Comparison of ENCODE assay signal across 20 cellular contexts in the genomic region with DNA sequence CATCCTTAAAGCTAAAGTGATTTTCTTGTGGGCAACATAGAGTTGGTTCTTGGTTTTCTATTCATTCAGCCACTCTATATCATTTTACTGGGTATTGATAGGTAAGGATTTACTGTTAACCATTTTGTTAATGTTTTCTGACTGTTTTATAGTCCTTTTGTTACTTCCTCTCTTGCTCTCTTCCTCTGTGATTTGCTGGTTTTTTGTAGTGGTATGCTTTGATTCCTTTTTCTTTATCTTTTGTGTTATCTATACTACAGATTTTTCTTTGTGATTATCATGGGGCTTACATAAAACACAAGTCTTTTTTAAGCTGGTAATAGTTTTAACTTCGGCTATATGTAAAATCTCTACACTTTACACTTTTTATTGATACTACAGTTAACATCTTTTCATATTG. TPM values are rescaled to one million over a fixed set of nuclear protein-coding genes. Genes with fewer than 3 reads are reported as not detected.
DNase-seq lines count a peak whose midpoint lies in the region; ATAC-seq and TF ChIP-seq lines count a peak whose summit lies in the region.
"Had no signal": no experiment of that assay in that cellular context is flagged by ENCODE, and none has a peak within 500 bp of the region (broad histone marks: within the 10 kb centered on the region; RNA-seq: fewer than 3 reads in every experiment).

No MANE protein-coding gene starts in this region.

- intact Hi-C loops in activated naive CD4-positive, alpha-beta T cell treated with anti-CD3 and anti-CD28 coated beads for 36 hours (cut with micrococcal nuclease): no loop called here
- intact Hi-C loops in CD4-positive, alpha-beta memory T cell (cut with micrococcal nuclease): loop anchor here (2.0 kb wide), 1 partner anchor 43 kb away; the partner anchor contains the start of gene CREBRF
- intact Hi-C loops in activated B cell treated with CpG ODN at 0.5 μM for 24 hours (cut with micrococcal nuclease): no loop called here
- intact Hi-C loops in naive thymus-derived CD4-positive, alpha-beta T cell (cut with micrococcal nuclease): no loop called here

- no peak overlapping the region for H3K4me3 Mint-ChIP-seq in activated naive CD4-positive, alpha-beta T cell treated with anti-CD3 and anti-CD28 coated beads for 36 hours
- no peak overlapping the region for H3K4me3 Mint-ChIP-seq in activated naive CD4-positive, alpha-beta T cell treated with anti-CD3 and anti-CD28 coated beads, Interleukin-2, amount 10 ng/mL, durations not matched to agents 7 days and 5 days
- peak overlapping the region in 6 of 8 donors; percentile 1 to 64 (median 6) for H3K4me3 Mint-ChIP-seq in CD4-positive, alpha-beta memory T cell
- no peak overlapping the region for H3K4me3 Mint-ChIP-seq in activated B cell treated with CpG ODN at 0.5 μM for 24 hours
- H3K4me3 Mint-ChIP-seq in naive thymus-derived CD4-positive, alpha-beta T cell: peak overlapping the region in 8 of 10 donors; percentile 33 to 73 (median 58)

- peaks cover 15% of the 10 kb centered on the region for H3K36me3 Mint-ChIP-seq in activated naive CD4-positive, alpha-beta T cell treated with anti-CD3 and anti-CD28 coated beads for 36 hours (ENCODE audit: low read depth)
- peaks cover 20% of the 10 kb centered on the region for H3K36me3 Mint-ChIP-seq in activated naive CD4-positive, alpha-beta T cell treated with anti-CD3 and anti-CD28 coated beads, Interleukin-2, amount 10 ng/mL, durations not matched to agents 7 days and 5 days
- peaks cover 15 to 20% of the 10 kb centered on the region in 2 donors for H3K36me3 Mint-ChIP-seq in CD4-positive, alpha-beta memory T cell
- H3K36me3 Mint-ChIP-seq in activated B cell treated with CpG ODN at 0.5 μM for 24 hours (ENCODE audit: low read depth): peaks cover 51% of the 10 kb centered on the region
- H3K36me3 Mint-ChIP-seq in naive thymus-derived CD4-positive, alpha-beta T cell: peaks cover 5 to 22% (median 19%) of the 10 kb centered on the region in 5 donors

- no peak for ATAC-seq in activated B cell treated with CpG ODN at 0.5 μM for 24 hours (ENCODE audit: low read depth)
- peak; percentile 76 for ATAC-seq in naive thymus-derived CD4-positive, alpha-beta T cell
- ATAC-seq: PC-3 had no signal

- H3K4me2 ChIP-seq in Karpas-422 (ENCODE audit: low read depth, low read length, poor library complexity, severe bottlenecking): no peak overlapping the region
- H3K4me2 ChIP-seq: BLaER1 treated with 17β-estradiol and CSF1 and Interleukin-3, amounts not matched to agents 10 nM and 100 nM had no signal

- H4K20me1 ChIP-seq in Karpas-422 (ENCODE audit: insufficient read depth, low read depth, low read length): no peaks in the 10 kb centered on the region

- no peaks in the 10 kb centered on the region for H3K9me3 ChIP-seq in CD4-positive, alpha-beta memory T cell (ENCODE audit: control insufficient read depth in 1 of 2, low read length in 2 of 2)
- H3K9me3 ChIP-seq in naive thymus-derived CD4-positive, alpha-beta T cell (ENCODE audit: control insufficient read depth in 2 of 3, low read length in 3 of 3): peaks cover 0 to 5% (median 0%) of the 10 kb centered on the region in 3 experiments
- H3K9me3 ChIP-seq in Karpas-422 (ENCODE audit: low read length): peaks cover 3% of the 10 kb centered on the region; the same call in 1 of the 2 replicates

- H3K9me2 ChIP-seq in Karpas-422 (replicated peaks; ENCODE audit: insufficient read depth, low read length): no peaks in the 10 kb centered on the region

- H3K36me3 ChIP-seq in CD4-positive, alpha-beta memory T cell (ENCODE audit: insufficient read depth, low read length): no peaks in the 10 kb centered on the region
- peaks cover 0 to 7% (median 0%) of the 10 kb centered on the region in 3 experiments for H3K36me3 ChIP-seq in naive thymus-derived CD4-positive, alpha-beta T cell (ENCODE audit: control insufficient read depth in 2 of 3, insufficient read depth in 3 of 3, low read length in 3 of 3)
- no peaks in the 10 kb centered on the region; the same call in 1 of the 2 replicates for H3K36me3 ChIP-seq in Karpas-422 (ENCODE audit: insufficient read depth, low read length)

- no peak overlapping the region for H3K4me3 ChIP-seq in CD4-positive, alpha-beta memory T cell (ENCODE audit: low read length in 2 of 2)
- H3K4me3 ChIP-seq in naive thymus-derived CD4-positive, alpha-beta T cell (ENCODE audit: low read length): no peak overlapping the region
- H3K4me3 ChIP-seq in Karpas-422 (ENCODE audit: low read length): no peak overlapping the region
- H3K4me3 ChIP-seq: BLaER1 treated with 17β-estradiol and CSF1 and Interleukin-3, amounts not matched to agents 10 nM and 100 nM had no signal

- peaks cover 33% of the 10 kb centered on the region for H3K79me2 ChIP-seq in Karpas-422 (ENCODE audit: low read length)

- no peak overlapping the region for H3K9ac ChIP-seq in Karpas-422 (ENCODE audit: low read length)
- H3K9ac ChIP-seq: BLaER1 treated with 17β-estradiol and CSF1 and Interleukin-3, amounts not matched to agents 10 nM and 100 nM had no signal

- H3K27me3 ChIP-seq in CD4-positive, alpha-beta memory T cell (ENCODE audit: insufficient read depth, low read length): no peaks in the 10 kb centered on the region
- H3K27me3 ChIP-seq in naive thymus-derived CD4-positive, alpha-beta T cell (ENCODE audit: control insufficient read depth in 2 of 2, insufficient read depth in 2 of 2, low read length in 2 of 2): no peaks in the 10 kb centered on the region
- H3K27me3 ChIP-seq in Karpas-422 (ENCODE audit: low read length): no peaks in the 10 kb centered on the region
- H3K27me3 ChIP-seq: BLaER1 treated with 17β-estradiol and CSF1 and Interleukin-3, amounts not matched to agents 10 nM and 100 nM had no signal

- CTCF ChIA-PET in activated naive CD4-positive, alpha-beta T cell treated with anti-CD3 and anti-CD28 coated beads for 36 hours (lab: Charles Lee): interaction anchor here (0.6 to 0.8 kb wide), 2 partner anchors 12 to 113 kb away, joined by 3 to 4 read pairs; no protein-coding TSS in a partner anchor
- CTCF ChIA-PET in activated naive CD4-positive, alpha-beta T cell treated with anti-CD3 and anti-CD28 coated beads, Interleukin-2, amount 10 ng/mL, durations not matched to agents 7 days and 5 days (lab: Charles Lee): interaction anchor here (0.7 kb wide), 1 partner anchor 12 kb away, joined by 3 read pairs; no protein-coding TSS in a partner anchor
- CTCF ChIA-PET in CD4-positive, alpha-beta memory T cell (lab: Charles Lee; ENCODE audit: partially characterized antibody): no interaction called here
- CTCF ChIA-PET in activated B cell treated with CpG ODN at 0.5 μM for 24 hours (lab: Charles Lee): no interaction called here
- CTCF ChIA-PET in naive thymus-derived CD4-positive, alpha-beta T cell (lab: Charles Lee): interaction anchor here (0.9 kb wide), 1 partner anchor 64 kb away, joined by 3 read pairs; no protein-coding TSS in a partner anchor

- H3K27ac ChIP-seq in CD4-positive, alpha-beta memory T cell (ENCODE audit: low read depth, low read length): no peak overlapping the region
- H3K27ac ChIP-seq in naive thymus-derived CD4-positive, alpha-beta T cell (ENCODE audit: low read depth, low read length): no peak overlapping the region
- H3K27ac ChIP-seq in Karpas-422 (ENCODE audit: low read length): no peak overlapping the region
- H3K27ac ChIP-seq: BLaER1 treated with 17β-estradiol and CSF1 and Interleukin-3, amounts not matched to agents 10 nM and 100 nM had no signal

- POLR2A ChIA-PET in CD4-positive, alpha-beta memory T cell (lab: Charles Lee; ENCODE audit: partially characterized antibody): interaction anchor here (0.7 kb wide), 1 partner anchor 115 kb away, joined by 5 read pairs; no protein-coding TSS in a partner anchor
- POLR2A ChIA-PET in activated B cell treated with CpG ODN at 0.5 μM for 24 hours (lab: Charles Lee): interaction anchor here (1.5 kb wide), 1 partner anchor 42 kb away, joined by 6 read pairs; no protein-coding TSS in a partner anchor
- POLR2A ChIA-PET in naive thymus-derived CD4-positive, alpha-beta T cell (lab: Charles Lee): interaction anchor here (0.6 to 1.2 kb wide), 3 partner anchors 19 to 79 kb away, joined by 3 read pairs; no protein-coding TSS in a partner anchor

- peak overlapping the region; percentile 74 for H3K27ac Mint-ChIP-seq in activated naive CD4-positive, alpha-beta T cell treated with anti-CD3 and anti-CD28 coated beads for 36 hours
- H3K27ac Mint-ChIP-seq in activated naive CD4-positive, alpha-beta T cell treated with anti-CD3 and anti-CD28 coated beads, Interleukin-2, amount 10 ng/mL, durations not matched to agents 7 days and 5 days: no peak overlapping the region
- H3K27ac Mint-ChIP-seq in CD4-positive, alpha-beta memory T cell: peak overlapping the region in 6 of 7 donors; percentile 1 to 37 (median 10)
- H3K27ac Mint-ChIP-seq in activated B cell treated with CpG ODN at 0.5 μM for 24 hours: peak overlapping the region; percentile 28
- peak overlapping the region in 6 of 9 donors; percentile 12 to 67 (median 44) for H3K27ac Mint-ChIP-seq in naive thymus-derived CD4-positive, alpha-beta T cell

- peaks cover 61% of the 10 kb centered on the region for H3K4me1 Mint-ChIP-seq in activated naive CD4-positive, alpha-beta T cell treated with anti-CD3 and anti-CD28 coated beads for 36 hours (ENCODE audit: low read depth)
- peaks cover 4% of the 10 kb centered on the region for H3K4me1 Mint-ChIP-seq in activated naive CD4-positive, alpha-beta T cell treated with anti-CD3 and anti-CD28 coated beads, Interleukin-2, amount 10 ng/mL, durations not matched to agents 7 days and 5 days
- H3K4me1 Mint-ChIP-seq in CD4-positive, alpha-beta memory T cell: peaks cover 38 to 72% (median 54%) of the 10 kb centered on the region in 4 donors
- peaks cover 28% of the 10 kb centered on the region for H3K4me1 Mint-ChIP-seq in activated B cell treated with CpG ODN at 0.5 μM for 24 hours
- peaks cover 3 to 88% (median 70%) of the 10 kb centered on the region in 7 donors for H3K4me1 Mint-ChIP-seq in naive thymus-derived CD4-positive, alpha-beta T cell

- DNase-seq in activated naive CD4-positive, alpha-beta T cell treated with anti-CD3 and anti-CD28 coated beads for 36 hours: no peak
- DNase-seq in activated naive CD4-positive, alpha-beta T cell treated with anti-CD3 and anti-CD28 coated beads, Interleukin-2, amount 10 ng/mL, durations not matched to agents 7 days and 5 days: no peak
- peak in 4 of 5 donors; percentile 17 to 34 (median 20) for DNase-seq in CD4-positive, alpha-beta memory T cell
- DNase-seq in activated B cell treated with CpG ODN at 0.5 μM for 24 hours (no peak), occipital lobe (lab: John Stamatoyannopoulos, UW) (no peak), Karpas-422 (no peak)
- peak in 6 of 9 donors; percentile 20 to 53 (median 34) for DNase-seq in naive thymus-derived CD4-positive, alpha-beta T cell
- no peak for DNase-seq in stimulated activated CD4-positive, alpha-beta T cell treated with anti-CD3 and anti-CD28 coated beads, Interleukin-4, amount 100 ng/mL, for 1 hour
- DNase-seq: DMS153; DND-41; HCEC 1CT; KG1; MM.1S; NCI-H2029; NCI-H446 treated with DMSO at 0.1 percent for 48 hours; NCI-H526; NCI-H82; NK-92 treated with Interleukin-12 subunit alpha and Interleukin-12 subunit beta, amount 100 ng/mL, for 24 hours; PC-3 had no signal

- H3K4me1 ChIP-seq in CD4-positive, alpha-beta memory T cell (ENCODE audit: insufficient read depth, low read length): peaks cover 21% of the 10 kb centered on the region
- peaks cover 0 to 17% of the 10 kb centered on the region in 2 donors for H3K4me1 ChIP-seq in naive thymus-derived CD4-positive, alpha-beta T cell (ENCODE audit: control insufficient read depth in 2 of 2, insufficient read depth in 2 of 2, low read length in 2 of 2)
- no peaks in the 10 kb centered on the region for H3K4me1 ChIP-seq in Karpas-422 (ENCODE audit: low read length)

- peaks cover 8% of the 10 kb centered on the region for H3K9me3 Mint-ChIP-seq in activated naive CD4-positive, alpha-beta T cell treated with anti-CD3 and anti-CD28 coated beads for 36 hours
- peaks cover 8% of the 10 kb centered on the region for H3K9me3 Mint-ChIP-seq in activated naive CD4-positive, alpha-beta T cell treated with anti-CD3 and anti-CD28 coated beads, Interleukin-2, amount 10 ng/mL, durations not matched to agents 7 days and 5 days
- peaks cover 0 to 6% (median 4%) of the 10 kb centered on the region in 8 donors for H3K9me3 Mint-ChIP-seq in CD4-positive, alpha-beta memory T cell
- peaks cover 5% of the 10 kb centered on the region for H3K9me3 Mint-ChIP-seq in activated B cell treated with CpG ODN at 0.5 μM for 24 hours
- H3K9me3 Mint-ChIP-seq in naive thymus-derived CD4-positive, alpha-beta T cell: peaks cover 0 to 10% (median 4%) of the 10 kb centered on the region in 11 donors

- H2AFZ ChIP-seq in Karpas-422 (ENCODE audit: low read length): no peak overlapping the region

- H3K27me3 Mint-ChIP-seq in activated naive CD4-positive, alpha-beta T cell treated with anti-CD3 and anti-CD28 coated beads for 36 hours (ENCODE audit: low read depth): no peaks in the 10 kb centered on the region
- H3K27me3 Mint-ChIP-seq in activated naive CD4-positive, alpha-beta T cell treated with anti-CD3 and anti-CD28 coated beads, Interleukin-2, amount 10 ng/mL, durations not matched to agents 7 days and 5 days: no peaks in the 10 kb centered on the region
- no peaks in the 10 kb centered on the region for H3K27me3 Mint-ChIP-seq in CD4-positive, alpha-beta memory T cell
- no peaks in the 10 kb centered on the region for H3K27me3 Mint-ChIP-seq in activated B cell treated with CpG ODN at 0.5 μM for 24 hours
- no peaks in the 10 kb centered on the region for H3K27me3 Mint-ChIP-seq in naive thymus-derived CD4-positive, alpha-beta T cell

- TF ChIP-seq CTCF in activated B cell treated with CpG ODN at 0.5 μM for 24 hours (IDR thresholded peaks at IDR 0.05): no peak

RNA-seq across cellular contexts. Expression of gene CREBRF, which starts 43.3 kb away (rescaled TPM):
- 10 to 100 TPM; 17.0 to 18.3 TPM for total RNA-seq in activated naive CD4-positive, alpha-beta T cell treated with anti-CD3 and anti-CD28 coated beads for 36 hours
- total RNA-seq in CD4-positive, alpha-beta memory T cell: 100 to 1,000 TPM; 102 TPM
- polyA plus RNA-seq in CD4-positive, alpha-beta memory T cell: 10 to 100 TPM; 54.8 to 93.1 TPM
- total RNA-seq in activated B cell treated with CpG ODN at 0.5 μM for 24 hours (31.4 and 37.4 TPM in 2 replicates), occipital lobe (39.8 TPM)
- total RNA-seq in naive thymus-derived CD4-positive, alpha-beta T cell: 100 to 1,000 TPM in 4 of 5 experiments, 10 to 100 TPM in 1; 18.9 to 105 (median 102) TPM
- 10 to 100 TPM; 61.7 to 67.5 TPM for polyA plus RNA-seq in naive thymus-derived CD4-positive, alpha-beta T cell
- 24.5 and 31.9 TPM in 2 replicates for total RNA-seq in Karpas-422 (2014; rRNA removed; shearing (Covaris generic); ENCODE audit: low replicate concordance)

RNA-seq across cellular contexts. Expression of gene BNIP1, which starts 44.9 kb away (rescaled TPM):
- total RNA-seq in activated naive CD4-positive, alpha-beta T cell treated with anti-CD3 and anti-CD28 coated beads for 36 hours: 10 to 100 TPM; 29.4 to 30.4 TPM
- total RNA-seq in CD4-positive, alpha-beta memory T cell: 1 to 10 TPM; 7.1 to 7.7 TPM
- 10 to 100 TPM; 13.5 to 29.9 TPM for polyA plus RNA-seq in CD4-positive, alpha-beta memory T cell
- total RNA-seq in activated B cell treated with CpG ODN at 0.5 μM for 24 hours (17.9 and 20.2 TPM in 2 replicates), occipital lobe (15.6 TPM)
- total RNA-seq in naive thymus-derived CD4-positive, alpha-beta T cell: 10 to 100 TPM in 3 of 5 experiments, 1 to 10 TPM in 2; 5.5 to 23.2 (median 15.3) TPM
- 10 to 100 TPM in 1 of 2 donors, 1 to 10 TPM in 1; 5.8 to 19.6 TPM for polyA plus RNA-seq in naive thymus-derived CD4-positive, alpha-beta T cell
- 13.8 and 15.1 TPM in 2 replicates for total RNA-seq in Karpas-422 (2014; rRNA removed; shearing (Covaris generic); ENCODE audit: low replicate concordance)

Comparison
In these comparisons a context has a peak if more than half of its experiments do, and no peak if none do; other contexts are left out.
1. DNase-seq: peak in CD4-positive, alpha-beta memory T cell (4 of 5) and naive thymus-derived CD4-positive, alpha-beta T cell (6 of 9); none in activated naive CD4-positive, alpha-beta T cell treated with anti-CD3 and anti-CD28 coated beads for 36 hours (single experiment), activated naive CD4-positive, alpha-beta T cell treated with anti-CD3 and anti-CD28 coated beads, Interleukin-2, amount 10 ng/mL, durations not matched to agents 7 days and 5 days (single experiment), activated B cell treated with CpG ODN at 0.5 μM for 24 hours (single experiment), stimulated activated CD4-positive, alpha-beta T cell treated with anti-CD3 and anti-CD28 coated beads, Interleukin-4, amount 100 ng/mL, for 1 hour (single experiment), occipital lobe (single experiment) and Karpas-422 (single experiment).
2. H3K4me3 Mint-ChIP-seq: peak in CD4-positive, alpha-beta memory T cell (6 of 8) and naive thymus-derived CD4-positive, alpha-beta T cell (8 of 10); none in activated naive CD4-positive, alpha-beta T cell treated with anti-CD3 and anti-CD28 coated beads for 36 hours (single experiment), activated naive CD4-positive, alpha-beta T cell treated with anti-CD3 and anti-CD28 coated beads, Interleukin-2, amount 10 ng/mL, durations not matched to agents 7 days and 5 days (single experiment) and activated B cell treated with CpG ODN at 0.5 μM for 24 hours (single experiment).
3. CTCF ChIA-PET loops: an anchor here in activated naive CD4-positive, alpha-beta T cell treated with anti-CD3 and anti-CD28 coated beads for 36 hours (0.6 to 0.8 kb wide), activated naive CD4-positive, alpha-beta T cell treated with anti-CD3 and anti-CD28 coated beads, Interleukin-2, amount 10 ng/mL, durations not matched to agents 7 days and 5 days (0.7 kb wide) and naive thymus-derived CD4-positive, alpha-beta T cell (0.9 kb wide); none called in CD4-positive, alpha-beta memory T cell and activated B cell treated with CpG ODN at 0.5 μM for 24 hours.